In the genomic region with DNA sequence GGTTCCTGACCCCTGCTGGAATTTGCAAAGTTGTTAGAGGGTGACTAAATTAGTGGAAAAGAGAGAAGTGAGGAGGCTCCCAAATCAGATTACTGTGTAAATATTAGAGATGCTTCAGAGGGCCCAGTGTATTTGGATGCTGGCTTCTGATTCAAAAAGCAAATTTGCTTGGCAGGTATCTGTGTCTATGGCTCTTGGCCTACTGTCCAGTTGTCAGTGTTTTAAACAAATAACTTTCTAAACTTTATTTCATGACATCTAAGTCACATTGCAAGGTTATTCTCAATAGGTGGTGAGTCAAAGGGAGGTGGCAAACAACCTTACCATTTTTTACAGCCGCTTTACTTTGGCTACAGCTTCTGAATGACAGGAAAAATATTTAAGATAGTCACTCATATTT, we compare ENCODE assay signal across 29 cellular contexts.
"Had no signal": no experiment of that assay in that cellular context is flagged by ENCODE, and none has a peak within 500 bp of the region (broad histone marks: within the 10 kb centered on the region; RNA-seq: fewer than 3 reads in every experiment).

No MANE protein-coding gene starts in this region.

- H3K27ac ChIP-seq: body of pancreas, colonic mucosa, epithelial cell of prostate, esophagus squamous epithelium, WERI-Rb-1 had no signal

- H3K9me3 ChIP-seq: body of pancreas, colonic mucosa, esophagus squamous epithelium had no signal

- H3K4me3 ChIP-seq: body of pancreas, colonic mucosa, esophagus squamous epithelium had no signal

- FAIRE-seq: endometrium, endothelial cell of umbilical vein, frontal cortex had no signal

- DNase-seq: activated B cell treated with CpG ODN at 0.5 μM for 24 hours; activated CD4-positive, alpha-beta T cell treated with anti-CD3 and anti-CD28 coated beads for 48 hours; activated CD4-positive, alpha-beta T cell treated with anti-CD3 and anti-CD28 coated beads, Interleukin-2, amount 50 U/mL, for 1 hour; activated CD4-positive, alpha-beta T cell treated with anti-CD3 and anti-CD28 coated beads, Interleukin-2, amount 50 U/mL, for 48 hours; activated CD8-positive, alpha-beta memory T cell treated with anti-CD3 and anti-CD28 coated beads for 24 hours; activated CD8-positive, alpha-beta T cell treated with anti-CD3 and anti-CD28 coated beads for 36 hours; activated effector memory CD4-positive, alpha-beta T cell treated with Interleukin-2 at 50 U/mL for 16 hours; activated gamma-delta T cell treated with Interleukin-2 at 50 U/mL for 16 hours; activated naive CD4-positive, alpha-beta T cell treated with anti-CD3 and anti-CD28 coated beads, Interleukin-2, amount 50 U/mL, for 16 hours; activated naive CD4-positive, alpha-beta T cell treated with Interleukin-2 at 50 U/mL for 16 hours; activated T-cell treated with anti-CD3 and anti-CD28 coated beads, Interleukin-2, amount 50 U/mL, for 4 hours; amniotic stem cell; anterior cingulate cortex; body of pancreas; caudate nucleus; colonic mucosa; effector CD8-positive, alpha-beta T cell; esophagus squamous epithelium; head of caudate nucleus; T-helper 1 cell; T-helper 17 cell; T1000; WERI-Rb-1 had no signal

- ATAC-seq: activated CD4-positive, CD25-positive, alpha-beta regulatory T cell treated with anti-CD3 and anti-CD28 coated beads, Interleukin-2, amount 50 U/mL, for 24 hours; activated CD8-positive, alpha-beta T cell treated with anti-CD3 and anti-CD28 coated beads for 36 hours; activated T-cell treated with anti-CD3 and anti-CD28 coated beads, Interleukin-2, amount 50 U/mL, for 4 hours; activated T-helper 17 cell treated with anti-CD3 and anti-CD28 coated beads, Interleukin-2, amount 50 U/mL, for 72 hours; body of pancreas; T-helper 17 cell had no signal

- H3K27me3 ChIP-seq: body of pancreas, colonic mucosa, esophagus squamous epithelium had no signal

- H3K36me3 ChIP-seq: colonic mucosa, esophagus squamous epithelium, WERI-Rb-1 had no signal

- H3K4me1 ChIP-seq: body of pancreas, colonic mucosa, esophagus squamous epithelium had no signal
